In the genomic region with DNA sequence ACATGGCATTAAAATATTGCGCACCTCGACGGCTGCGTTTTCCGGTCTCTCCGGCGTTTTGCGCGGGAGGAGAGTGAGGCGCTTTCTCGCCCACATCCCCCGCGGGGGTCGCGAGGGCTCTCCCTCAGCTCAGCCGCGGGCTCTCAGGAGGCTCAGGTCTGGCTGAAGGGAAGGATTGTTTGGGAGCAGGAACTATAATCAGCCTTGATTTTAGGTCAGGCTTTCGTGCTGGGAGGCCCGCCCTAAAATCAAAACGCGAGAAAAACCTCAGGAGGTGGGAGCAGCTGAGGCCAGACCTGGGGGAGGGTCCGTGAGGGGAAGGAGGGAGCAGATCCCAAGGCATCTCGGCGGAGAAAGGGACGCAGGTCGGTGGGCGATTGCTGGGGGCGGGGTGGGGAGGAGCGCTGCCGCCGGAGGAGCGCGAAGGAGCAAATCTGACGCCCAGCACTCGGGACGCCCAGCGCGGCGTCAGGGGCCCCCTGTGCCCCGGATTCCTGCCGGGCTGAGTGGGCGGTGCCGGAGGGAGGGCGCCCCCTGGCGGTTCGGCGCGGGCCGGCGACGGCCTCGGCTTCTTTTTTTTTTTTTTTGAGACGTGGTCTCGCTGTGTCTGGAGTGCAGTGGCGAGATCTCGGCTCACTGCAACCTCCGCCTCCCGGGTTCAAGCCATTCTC, we compare ENCODE assay signal across 8 cellular contexts. TPM values are rescaled to one million over a fixed set of nuclear protein-coding genes. Genes with fewer than 3 reads are reported as not detected.
A peak's percentile ranks its signal among the peaks of the same experiment; 100 is the strongest.
DNase-seq lines count a peak whose midpoint lies in the region; ATAC-seq and TF ChIP-seq lines count a peak whose summit lies in the region.

No MANE protein-coding gene starts in this region.

- H3K36me3 Mint-ChIP-seq in HFFc6 (ENCODE audit: low read depth), result no peaks in the 10 kb centered on the region; the same call in 1 of the 2 replicates

- peak; percentile 80 for ATAC-seq in omental fat pad (ENCODE audit: low FRiP score)

- H3K4me3 Mint-ChIP-seq in HFFc6, result 0 out of 2 replicates have a peak overlapping the region, but pooled peaks have one; percentile 7

- DNase-seq in CD1c-positive myeloid dendritic cell (ENCODE audit: extremely low spot score) (peak; percentile 90), HFFc6 (no peak), SK-MEL-5 (ENCODE audit: low read depth, low spot score) (peak; percentile 70), glomerular visceral epithelial cell (ENCODE audit: extremely low spot score) (peak; percentile 80), omental fat pad (ENCODE audit: low spot score) (no peak), superior temporal gyrus (ENCODE audit: extremely low spot score) (peak; percentile 67), NCI-H128 (lab: John Stamatoyannopoulos, UW; ENCODE audit: unreplicated experiment) (no peak)
- peak; percentile 81 for DNase-seq in activated naive CD4-positive, alpha-beta T cell treated with Interleukin-2 at 50 U/mL for 16 hours

- in situ Hi-C loops in SK-MEL-5 (cut with HindIII; ENCODE audit: low pct_unique_long_range_greater_than_20kb, low sequenced_read_pairs), result no loop called here

- H3K4me1 Mint-ChIP-seq in HFFc6 (ENCODE audit: low read depth), result no peaks in the 10 kb centered on the region

- TF ChIP-seq CTCF in HFFc6 (IDR thresholded peaks at IDR 0.05) (peak; percentile 80), omental fat pad (IDR thresholded peaks at IDR 0.05) (no peak)

- no peak overlapping the region for H3K27ac Mint-ChIP-seq in HFFc6

- peaks cover 11% of the 10 kb centered on the region for H3K9me3 Mint-ChIP-seq in HFFc6

- no peaks in the 10 kb centered on the region; the same call in 1 of the 2 replicates for H3K27me3 Mint-ChIP-seq in HFFc6 (ENCODE audit: insufficient read depth)

RNA-seq across cellular contexts. Expression of gene RNF130, which starts 18.7 kb away (rescaled TPM):
- 1 to 10 TPM in 2 of 6 experiments, under 1 TPM in 4; 0.37 to 7.5 (median 0.93) TPM for total RNA-seq in HFFc6 (2021; fragmentation: NEBNext Ultra II Directional; extraction: Animal tissue kit (Norgen Biotek cat#: 25700))
- total RNA-seq in SK-MEL-5 (2014; rRNA removed; shearing (Covaris generic)), result 89.1 and 106 TPM in 2 replicates
- 85.1 and 94.4 TPM in 2 replicates for polyA plus RNA-seq in SK-MEL-5 (2015; cell fraction: cytosol; rRNA removed)
- polyA plus RNA-seq in SK-MEL-5 (2015; cell fraction: nucleus; rRNA removed), result 21.1 and 26.2 TPM in 2 replicates
- 100 to 1,000 TPM; 150 to 170 (median 167) TPM for total RNA-seq in omental fat pad

Comparison
In these comparisons a context has a peak if more than half of its experiments do, and no peak if none do; other contexts are left out.
1. DNase-seq: peak in CD1c-positive myeloid dendritic cell (single experiment), SK-MEL-5 (single experiment), activated naive CD4-positive, alpha-beta T cell treated with Interleukin-2 at 50 U/mL for 16 hours (single experiment), glomerular visceral epithelial cell (single experiment) and superior temporal gyrus (single experiment); none in HFFc6 (single experiment), omental fat pad (single experiment) and NCI-H128 (single experiment).
2. RNA of gene RNF130, which starts 18.7 kb away (total RNA-seq): 150 to 170 TPM in omental fat pad and 89.1 to 106 TPM in SK-MEL-5; 0.37 to 7.5 TPM in HFFc6; every median in the first group is over 10 times any median in the second.